In the genomic region with DNA sequence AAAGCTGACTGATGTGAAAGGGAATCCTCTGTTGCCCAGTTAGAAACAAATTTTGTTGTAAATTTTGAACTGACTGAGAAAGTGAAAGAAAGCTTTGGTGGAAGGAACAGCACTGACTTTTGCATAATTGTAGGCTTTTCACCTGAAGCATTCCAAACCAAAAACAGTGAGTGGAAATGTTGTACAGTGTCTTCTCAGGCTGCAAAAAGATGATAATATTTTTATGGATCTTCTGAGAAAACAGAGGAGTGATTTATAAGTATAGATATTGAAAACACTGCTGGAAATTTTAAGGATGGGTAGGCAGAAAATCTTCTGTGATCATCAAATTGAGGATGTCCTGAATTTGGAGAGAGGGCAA, we compare ENCODE assay signal across 11 cellular contexts. TPM values are rescaled to one million over a fixed set of nuclear protein-coding genes. Genes with fewer than 3 reads are reported as not detected.
DNase-seq lines count a peak whose midpoint lies in the region; ATAC-seq, FAIRE-seq and TF ChIP-seq lines count a peak whose summit lies in the region.
"Had no signal": no experiment of that assay in that cellular context is flagged by ENCODE, and none has a peak within 500 bp of the region (broad histone marks: within the 10 kb centered on the region; RNA-seq: fewer than 3 reads in every experiment).

No MANE protein-coding gene starts in this region.

- FAIRE-seq in astrocyte (lab: Jason Lieb, UNC), result no peak

- no peak overlapping the region for H2BK5ac ChIP-seq in mesenchymal stem cell (ENCODE audit: low read depth, low read length, poor library complexity, severe bottlenecking)

- no peak overlapping the region for H3K4ac ChIP-seq in mesenchymal stem cell (ENCODE audit: low read depth in 1 of 2, low read length in 2 of 2)

- H4K91ac ChIP-seq in mesenchymal stem cell (ENCODE audit: low read length), result no peak overlapping the region

- H2BK120ac ChIP-seq in mesenchymal stem cell (ENCODE audit: low read depth, low read length), result no peak overlapping the region

- no peak overlapping the region for H3K4me3 Mint-ChIP-seq in astrocyte (ENCODE audit: unreplicated experiment)
- H3K4me3 Mint-ChIP-seq: H9, WTC11 had no signal

- no peak for TF ChIP-seq CTCF in astrocyte (IDR thresholded peaks at IDR 0.05; ENCODE audit: insufficient read depth, low read depth, low read length)

- H3K4me3 ChIP-seq in astrocyte (ENCODE audit: insufficient read depth, low read depth, low read length) (peak overlapping the region; percentile 30), mesenchymal stem cell (ENCODE audit: insufficient read depth in 1 of 2, low read depth in 1 of 2, low read length in 2 of 2) (peak overlapping the region in 1 of 2 experiments; percentile 45)

- H3K27ac Mint-ChIP-seq in astrocyte (ENCODE audit: unreplicated experiment), result peak overlapping the region; percentile 99
- H3K27ac Mint-ChIP-seq: H9 had no signal

- no peak overlapping the region for H3K23ac ChIP-seq in mesenchymal stem cell (ENCODE audit: low read length in 2 of 2)

- no peak overlapping the region for H3K18ac ChIP-seq in mesenchymal stem cell (ENCODE audit: low read depth in 1 of 2, low read length in 2 of 2)

- H4K20me1 ChIP-seq in astrocyte (ENCODE audit: insufficient read depth, low read length), result no peaks in the 10 kb centered on the region

- H2BK15ac ChIP-seq in mesenchymal stem cell (ENCODE audit: low read depth, poor library complexity, severe bottlenecking), result no peak overlapping the region

- H3K4me2 ChIP-seq in astrocyte (ENCODE audit: low read length) (peak overlapping the region; percentile 77), mesenchymal stem cell (ENCODE audit: low read length, poor library complexity, severe bottlenecking) (peak overlapping the region; percentile 5)

- no peaks in the 10 kb centered on the region for H3K27me3 ChIP-seq in astrocyte (ENCODE audit: insufficient read depth, low read length)
- H3K27me3 ChIP-seq in mesenchymal stem cell (ENCODE audit: control insufficient read depth in 1 of 2, insufficient read depth in 1 of 2, low read length in 2 of 2), result no peaks in the 10 kb centered on the region

- H3K4me1 ChIP-seq in astrocyte (ENCODE audit: insufficient read depth, low read length), result peaks cover 27% of the 10 kb centered on the region
- peaks cover 2% of the 10 kb centered on the region for H3K4me1 ChIP-seq in mesenchymal stem cell (ENCODE audit: control insufficient read depth, insufficient read depth, low read depth, low read length)

- H3K14ac ChIP-seq in mesenchymal stem cell (ENCODE audit: low read length in 2 of 2), result no peak overlapping the region

- no peak overlapping the region for H2AK5ac ChIP-seq in mesenchymal stem cell (ENCODE audit: low read length, severe bottlenecking)

- ATAC-seq in HG03066 (IDR thresholded peaks at IDR 0.05; ENCODE audit: low read depth, unreplicated experiment) (peak; percentile 7), GM19023 (IDR thresholded peaks at IDR 0.05; ENCODE audit: unreplicated experiment) (no peak)
- ATAC-seq: WTC11 had no signal

- H3K27ac ChIP-seq in astrocyte (ENCODE audit: low read depth, low read length), result peak overlapping the region; percentile 99
- peak overlapping the region; percentile 96 for H3K27ac ChIP-seq in mesenchymal stem cell (ENCODE audit: low read length, poor library complexity, severe bottlenecking)
- H3K27ac ChIP-seq in temporal lobe (ENCODE audit: low read depth, low read length), result peak overlapping the region; percentile 58

- no peak overlapping the region for H2BK12ac ChIP-seq in mesenchymal stem cell (ENCODE audit: low read length in 2 of 2)

- H4K8ac ChIP-seq in mesenchymal stem cell (ENCODE audit: low read length), result no peak overlapping the region

- peaks cover 3% of the 10 kb centered on the region for H3K79me1 ChIP-seq in mesenchymal stem cell (replicated peaks; ENCODE audit: low read length, poor library complexity, severe bottlenecking)

- H3K9me3 ChIP-seq in astrocyte (ENCODE audit: insufficient read depth, low read depth, low read length) (no peaks in the 10 kb centered on the region), mesenchymal stem cell (ENCODE audit: control insufficient read depth, low read length) (no peaks in the 10 kb centered on the region)

- H3K36me3 ChIP-seq in astrocyte (ENCODE audit: insufficient read depth, low read length), result no peaks in the 10 kb centered on the region
- H3K36me3 ChIP-seq in mesenchymal stem cell (ENCODE audit: control insufficient read depth in 1 of 2, insufficient read depth in 2 of 2, low read depth in 1 of 2, low read length in 2 of 2), result no peaks in the 10 kb centered on the region

- H2AFZ ChIP-seq in astrocyte (ENCODE audit: low read depth, low read length), result peak overlapping the region; percentile 23
- no peak overlapping the region for H2AFZ ChIP-seq in mesenchymal stem cell (ENCODE audit: low read depth, low read length)

- H3K9ac ChIP-seq in astrocyte (ENCODE audit: low read length), result peak overlapping the region; percentile 86
- peak overlapping the region; percentile 89 for H3K9ac ChIP-seq in mesenchymal stem cell (ENCODE audit: low read length)

- H3K9me3 Mint-ChIP-seq in astrocyte (ENCODE audit: unreplicated experiment), result peaks cover 3% of the 10 kb centered on the region
- H3K9me3 Mint-ChIP-seq: H9, WTC11 had no signal

- no peaks in the 10 kb centered on the region for H3K27me3 Mint-ChIP-seq in astrocyte (ENCODE audit: low read depth, unreplicated experiment)

- H3K36me3 Mint-ChIP-seq in astrocyte (ENCODE audit: low read depth, unreplicated experiment), result peaks cover 2% of the 10 kb centered on the region
- H3K36me3 Mint-ChIP-seq: WTC11 had no signal

- DNase-seq in astrocyte (ENCODE audit: low read depth), result no peak
- DNase-seq in mesenchymal stem cell, result no peak
- DNase-seq in NCI-H128 (lab: John Stamatoyannopoulos, UW; ENCODE audit: unreplicated experiment), result no peak
- no peak for DNase-seq in OCI-M2 (lab: John Stamatoyannopoulos, UW; ENCODE audit: unreplicated experiment)
- DNase-seq: activated gamma-delta T cell treated with Interleukin-2 at 50 U/mL for 16 hours; effector CD8-positive, alpha-beta T cell; H9 had no signal

- H3K79me2 ChIP-seq in astrocyte (ENCODE audit: insufficient read depth, low read length), result no peaks in the 10 kb centered on the region

- H3K4me1 Mint-ChIP-seq in astrocyte (ENCODE audit: low read depth, unreplicated experiment), result peaks cover 33% of the 10 kb centered on the region

RNA-seq across cellular contexts. Expression of a gene that starts 40.0 kb away (rescaled TPM):
- total RNA-seq in astrocyte (9.0 and 13.3 TPM in 2 replicates), temporal lobe (0.98 TPM)
- 32.8 TPM for polyA plus RNA-seq in mesenchymal stem cell (2013, experiment 1 of 2)
- polyA plus RNA-seq in mesenchymal stem cell (2013, experiment 2 of 2), result 33.7 TPM
